In the genomic region with DNA sequence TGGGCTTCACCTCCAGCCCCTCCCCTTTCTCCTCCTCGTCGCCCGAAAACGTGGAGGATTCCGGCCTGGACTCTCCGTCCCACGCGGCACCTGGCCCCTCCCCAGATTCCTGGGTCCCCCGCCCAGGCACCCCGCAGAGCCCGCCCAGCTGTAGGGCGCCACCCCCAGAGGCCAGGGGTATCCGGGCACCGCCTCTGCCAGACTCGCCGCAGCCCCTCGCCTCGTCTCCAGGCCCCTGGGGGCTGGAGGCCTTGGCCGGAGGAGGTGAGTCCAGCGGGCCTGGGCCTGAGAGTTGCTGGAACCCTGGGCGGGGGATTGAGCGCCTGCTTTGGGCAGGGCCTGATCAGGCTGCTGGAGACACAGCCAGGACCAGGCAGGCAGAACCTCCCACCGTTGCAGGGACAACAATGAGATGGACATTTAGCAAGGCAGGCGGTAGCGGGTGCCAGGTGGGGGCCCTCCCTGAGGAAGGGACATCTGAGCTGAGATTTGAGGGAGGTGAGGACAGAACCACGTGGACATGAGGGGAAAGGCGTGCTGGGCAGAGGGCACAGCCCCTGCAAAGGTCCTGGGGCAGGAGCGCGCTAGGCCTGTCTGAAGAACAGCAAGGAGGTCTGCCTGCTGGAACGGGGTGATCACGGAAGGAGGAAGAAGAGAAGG, we compare ENCODE assay signal across 12 cellular contexts. TPM values are rescaled to one million over a fixed set of nuclear protein-coding genes. Genes with fewer than 3 reads are reported as not detected.
DNase-seq lines count a peak whose midpoint lies in the region; ATAC-seq and TF ChIP-seq lines count a peak whose summit lies in the region.
"Had no signal": no experiment of that assay in that cellular context is flagged by ENCODE, and none has a peak within 500 bp of the region (broad histone marks: within the 10 kb centered on the region; RNA-seq: fewer than 3 reads in every experiment).

No MANE protein-coding gene starts in this region.

- POLR2A ChIA-PET in CD8-positive, alpha-beta T cell (lab: Charles Lee): no interaction called here
- POLR2A ChIA-PET in PC-3 (lab: Charles Lee; ENCODE audit: unreplicated experiment): no interaction called here
- POLR2A ChIA-PET in naive thymus-derived CD8-positive, alpha-beta T cell (lab: Charles Lee): no interaction called here

- H3K4me3 Mint-ChIP-seq in CD8-positive, alpha-beta T cell: no peak overlapping the region
- H3K4me3 Mint-ChIP-seq in naive thymus-derived CD8-positive, alpha-beta T cell: peak overlapping the region in 2 of 10 donors; percentile 19 to 39

- H3K4me3 ChIP-seq in CD8-positive, alpha-beta T cell (ENCODE audit: low read depth, low read length): no peak overlapping the region
- H3K4me3 ChIP-seq in PC-3 (ENCODE audit: low read length): peak overlapping the region; percentile 62
- H3K4me3 ChIP-seq in epithelial cell of proximal tubule (ENCODE audit: low read depth, low read length): peak overlapping the region; percentile 48

- peak overlapping the region; percentile 81 for H3K4me2 ChIP-seq in PC-3 (ENCODE audit: low read length)

- peak overlapping the region; percentile 68 for H3K9ac ChIP-seq in PC-3 (ENCODE audit: low read length)

- no peaks in the 10 kb centered on the region for H3K9me3 Mint-ChIP-seq in CD8-positive, alpha-beta T cell
- no peaks in the 10 kb centered on the region for H3K9me3 Mint-ChIP-seq in naive thymus-derived CD8-positive, alpha-beta T cell

- CTCF ChIA-PET in CD8-positive, alpha-beta T cell (lab: Charles Lee): interaction anchor here (1.2 to 6.5 kb wide), 2 partner anchors 74 to 173 kb away, joined by 3 to 54 read pairs; no protein-coding TSS in a partner anchor
- CTCF ChIA-PET in PC-3 (lab: Charles Lee): no interaction called here

- TF ChIP-seq CTCF in CD8-positive, alpha-beta T cell (IDR thresholded peaks at IDR 0.05): no peak
- TF ChIP-seq CTCF in PC-3 (conservative IDR thresholded peaks at IDR 0.05; ENCODE audit: low read depth, low read length) (no peak), epithelial cell of proximal tubule (conservative IDR thresholded peaks at IDR 0.05; ENCODE audit: low read depth, low read length) (no peak)

- no peaks in the 10 kb centered on the region for H3K9me2 ChIP-seq in PC-3 (replicated peaks; ENCODE audit: low read length)

- no peaks in the 10 kb centered on the region for H3K27me3 Mint-ChIP-seq in CD8-positive, alpha-beta T cell (ENCODE audit: low read depth)
- H3K27me3 Mint-ChIP-seq in naive thymus-derived CD8-positive, alpha-beta T cell: no peaks in the 10 kb centered on the region

- no peak overlapping the region for H3K27ac ChIP-seq in CD8-positive, alpha-beta T cell (ENCODE audit: low read depth, low read length)
- H3K27ac ChIP-seq in PC-3 (ENCODE audit: low read length): peak overlapping the region; percentile 56
- H3K27ac ChIP-seq: adrenal gland had no signal

- peak overlapping the region; percentile 87 for H2AFZ ChIP-seq in PC-3 (ENCODE audit: low read length)

- H3K27me3 ChIP-seq in CD8-positive, alpha-beta T cell (ENCODE audit: insufficient read depth, low read length): no peaks in the 10 kb centered on the region
- H3K27me3 ChIP-seq in PC-3 (ENCODE audit: low read length): no peaks in the 10 kb centered on the region

- peaks cover 26% of the 10 kb centered on the region for H3K36me3 ChIP-seq in CD8-positive, alpha-beta T cell (ENCODE audit: insufficient read depth, low read length)
- no peaks in the 10 kb centered on the region for H3K36me3 ChIP-seq in PC-3 (ENCODE audit: low read depth, low read length)
- H3K36me3 ChIP-seq: adrenal gland had no signal

- H3K4me1 ChIP-seq in CD8-positive, alpha-beta T cell (ENCODE audit: insufficient read depth, low read length): no peaks in the 10 kb centered on the region
- peaks cover 23% of the 10 kb centered on the region for H3K4me1 ChIP-seq in PC-3 (ENCODE audit: insufficient read depth, low read length)

- H3K27ac Mint-ChIP-seq in CD8-positive, alpha-beta T cell: peak overlapping the region; percentile 49
- H3K27ac Mint-ChIP-seq in naive thymus-derived CD8-positive, alpha-beta T cell: peak overlapping the region in 6 of 10 donors; percentile 27 to 93 (median 81)

- peaks cover 6% of the 10 kb centered on the region for H3K4me1 Mint-ChIP-seq in CD8-positive, alpha-beta T cell (ENCODE audit: low read depth)
- H3K4me1 Mint-ChIP-seq in naive thymus-derived CD8-positive, alpha-beta T cell: peaks cover 13 to 25% (median 19%) of the 10 kb centered on the region in 4 donors

- intact Hi-C loops in CD8-positive, alpha-beta T cell (cut with DNase I, micrococcal nuclease): no loop called here
- intact Hi-C loops in PC-3 (cut with micrococcal nuclease): loop anchor here (2.0 to 5.0 kb wide), 3 partner anchors 18 to 266 kb away; partner anchors contain the start of genes PGLS and RPL18A

- no peaks in the 10 kb centered on the region for H3K79me2 ChIP-seq in PC-3 (ENCODE audit: low read length)

- peaks cover 53% of the 10 kb centered on the region for H3K36me3 Mint-ChIP-seq in CD8-positive, alpha-beta T cell
- H3K36me3 Mint-ChIP-seq in naive thymus-derived CD8-positive, alpha-beta T cell: peaks cover 0 to 49% (median 9%) of the 10 kb centered on the region in 3 donors

- H3F3A ChIP-seq in PC-3 (ENCODE audit: low read length, unreplicated experiment): no peaks in the 10 kb centered on the region

- H3K9me3 ChIP-seq in CD8-positive, alpha-beta T cell (ENCODE audit: low read length): no peaks in the 10 kb centered on the region
- no peaks in the 10 kb centered on the region for H3K9me3 ChIP-seq in PC-3 (ENCODE audit: low read length)
- H3K9me3 ChIP-seq: adrenal gland had no signal

- H4K20me1 ChIP-seq in PC-3 (ENCODE audit: low read length): no peaks in the 10 kb centered on the region

- ATAC-seq in CD8-positive, alpha-beta T cell: no peak
- ATAC-seq in PC-3 (peak; percentile 68), HG02571 (IDR thresholded peaks at IDR 0.05; ENCODE audit: unreplicated experiment) (no peak), GM21381 (IDR thresholded peaks at IDR 0.05; ENCODE audit: unreplicated experiment) (no peak), GM21526 (IDR thresholded peaks at IDR 0.05; ENCODE audit: low FRiP score, unreplicated experiment) (no peak)
- no peak for ATAC-seq in naive thymus-derived CD8-positive, alpha-beta T cell

- no peak for DNase-seq in CD8-positive, alpha-beta T cell
- DNase-seq in PC-3 (peak; percentile 80), epithelial cell of proximal tubule (ENCODE audit: low read depth) (no peak), KG1 (lab: John Stamatoyannopoulos, UW) (no peak)
- DNase-seq in naive thymus-derived CD8-positive, alpha-beta T cell: no peak
- DNase-seq: GOT3 had no signal

- BruUV-seq in PC-3 (replicated peaks; lab: Mats Ljungman, UMichigan): TSS peak; percentile 50

RNA-seq across cellular contexts. Expression of gene B3GNT3, which starts 16.2 kb away (rescaled TPM):
- total RNA-seq in CD8-positive, alpha-beta T cell: not detected
- total RNA-seq in PC-3 (2014; rRNA removed) (39.5 and 41.7 TPM in 2 replicates), epithelial cell of proximal tubule (11.1 and 17.3 TPM in 2 replicates)
- total RNA-seq in naive thymus-derived CD8-positive, alpha-beta T cell: not detected
- polyA plus RNA-seq in naive thymus-derived CD8-positive, alpha-beta T cell: under 1 TPM in 2 of 3 donors, not detected in 1; 0.13 to 0.20 TPM
- total RNA-seq: SK-MEL-5 had no signal

RNA-seq across cellular contexts. Expression of gene FCHO1, which starts 27.5 kb away (rescaled TPM):
- total RNA-seq in CD8-positive, alpha-beta T cell: 10 to 100 TPM; 36.7 to 38.4 TPM
- total RNA-seq in PC-3 (2014; rRNA removed): 21.0 and 29.5 TPM in 2 replicates
- total RNA-seq in epithelial cell of proximal tubule: 4.2 and 18.0 TPM in 2 replicates
- total RNA-seq in naive thymus-derived CD8-positive, alpha-beta T cell: 10 to 100 TPM; 94.1 to 99.7 TPM
- polyA plus RNA-seq in naive thymus-derived CD8-positive, alpha-beta T cell: 10 to 100 TPM; 11.2 to 31.8 (median 16.4) TPM

RNA-seq across cellular contexts. Expression of gene INSL3, which starts 42.6 kb away (rescaled TPM):
- 1 to 10 TPM; 6.1 to 7.6 TPM for total RNA-seq in CD8-positive, alpha-beta T cell
- total RNA-seq in PC-3 (2014; rRNA removed) (not detected in 2 replicates), epithelial cell of proximal tubule (not detected in 2 replicates)
- total RNA-seq in naive thymus-derived CD8-positive, alpha-beta T cell: 1 to 10 TPM; 2.7 to 3.6 TPM
- 1 to 10 TPM in 2 of 3 donors, under 1 TPM in 1; 0.97 to 3.0 (median 1.9) TPM for polyA plus RNA-seq in naive thymus-derived CD8-positive, alpha-beta T cell
- total RNA-seq: left lobe of liver, SK-MEL-5 had no signal

RNA-seq across cellular contexts. Expression of gene MAP1S, which starts 59.5 kb away (rescaled TPM):
- 10 to 100 TPM; 28.1 to 29.7 TPM for total RNA-seq in CD8-positive, alpha-beta T cell
- 25.4 and 30.2 TPM in 2 replicates for total RNA-seq in PC-3 (2014; rRNA removed)
- 48.8 and 50.6 TPM in 2 replicates for total RNA-seq in epithelial cell of proximal tubule
- total RNA-seq in naive thymus-derived CD8-positive, alpha-beta T cell: 10 to 100 TPM; 50.1 to 54.2 TPM
- 10 to 100 TPM; 13.8 to 40.0 (median 18.7) TPM for polyA plus RNA-seq in naive thymus-derived CD8-positive, alpha-beta T cell

Comparison
In these comparisons a context has a peak if more than half of its experiments do, and no peak if none do; other contexts are left out.
1. RNA of gene B3GNT3, which starts 16.2 kb away (total RNA-seq): 39.5 to 41.7 TPM in PC-3 and 11.1 to 17.3 TPM in epithelial cell of proximal tubule; not detected in naive thymus-derived CD8-positive, alpha-beta T cell and not detected in CD8-positive, alpha-beta T cell; every median in the first group is over 10 times any median in the second.